Comparison of ENCODE assay signal across 9 cellular contexts in genomic region chr20:3312940-3313656, GRCh38.
DNase-seq lines count a peak whose midpoint lies in the region; TF ChIP-seq lines count a peak whose summit lies in the region.
"Had no signal": no experiment of that assay in that cellular context is flagged by ENCODE, and none has a peak within 500 bp of the region (broad histone marks: within the 10 kb centered on the region; RNA-seq: fewer than 3 reads in every experiment).

No MANE protein-coding gene starts in this region.

- H3K27ac ChIP-seq in SK-N-MC = peak overlapping the region; percentile 98

- DNase-seq in GM03348 (ENCODE audit: low spot score) = peak; percentile 55
- DNase-seq in SK-N-MC (ENCODE audit: low read depth, low spot score) = peak; percentile 87
- DNase-seq in foreskin melanocyte = peak; percentile 72
- peak; percentile 66 for DNase-seq in retinal pigment epithelial cell (ENCODE audit: low read depth)
- no peak for DNase-seq in NCI-H2107 treated with DMSO at 0.1 percent for 48 hours (lab: John Stamatoyannopoulos, UW; ENCODE audit: unreplicated experiment)
- no peak for DNase-seq in COLO668 (lab: John Stamatoyannopoulos, UW; ENCODE audit: unreplicated experiment)
- no peak for DNase-seq in stimulated activated CD4-positive, alpha-beta T cell treated with anti-CD3 and anti-CD28 coated beads, Interleukin-12 subunit alpha, Interleukin-12 subunit beta, amount 100 ng/mL, for 4 hours
- DNase-seq in ureter (ENCODE audit: low spot score) = no peak
- DNase-seq: activated CD4-positive, alpha-beta memory T cell treated with anti-CD3 and anti-CD28 coated beads for 36 hours had no signal

- TF ChIP-seq CTCF in retinal pigment epithelial cell (conservative IDR thresholded peaks at IDR 0.05; ENCODE audit: low read depth, low read length) = no peak

- no peaks in the 10 kb centered on the region for H3K36me3 ChIP-seq in SK-N-MC (ENCODE audit: insufficient read depth, low read length)

- H3K4me3 ChIP-seq in SK-N-MC = peak overlapping the region; percentile 59
- no peak overlapping the region for H3K4me3 ChIP-seq in retinal pigment epithelial cell (ENCODE audit: low read length)

- peak overlapping the region; percentile 64 for H3K9ac ChIP-seq in SK-N-MC (ENCODE audit: insufficient read length)

- H3K9me3 ChIP-seq in SK-N-MC (ENCODE audit: low read depth, low read length) = no peaks in the 10 kb centered on the region

Comparison
In these comparisons a context has a peak if more than half of its experiments do, and no peak if none do; other contexts are left out.
1. DNase-seq: peak in GM03348 (single experiment), SK-N-MC (single experiment), foreskin melanocyte (single experiment) and retinal pigment epithelial cell (single experiment); none in NCI-H2107 treated with DMSO at 0.1 percent for 48 hours (single experiment), COLO668 (single experiment), stimulated activated CD4-positive, alpha-beta T cell treated with anti-CD3 and anti-CD28 coated beads, Interleukin-12 subunit alpha, Interleukin-12 subunit beta, amount 100 ng/mL, for 4 hours (single experiment) and ureter (single experiment).